ENCODE assay signal across 35 cellular contexts in genomic region chr7:113794573-113794972, GRCh38.
"Had no signal": no experiment of that assay in that cellular context is flagged by ENCODE, and none has a peak within 500 bp of the region (broad histone marks: within the 10 kb centered on the region; RNA-seq: fewer than 3 reads in every experiment).

No MANE protein-coding gene starts in this region.

- H3K36me3 ChIP-seq: MG63 had no signal

- H3K9me3 ChIP-seq: MG63 had no signal

- H3K4me3 ChIP-seq: MG63 had no signal

- DNase-seq: Karpas-422, Kasumi-1, MG63, MM.1S, MV-4-11, NCI-H1048, NCI-H1092, NCI-H1092 treated with DMSO at 0.1 percent for 48 hours, NCI-H1105, NCI-H1105 treated with DMSO at 0.1 percent for 48 hours, NCI-H1417, NCI-H1417 treated with DMSO at 0.1 percent for 48 hours, NCI-H1436, NCI-H1436 treated with DMSO at 0.1 percent for 48 hours, NCI-H146, NCI-H1694, NCI-H1694 treated with DMSO at 0.1 percent for 48 hours, NCI-H187, NCI-H187 treated with DMSO at 0.1 percent for 48 hours, NCI-H1930, NCI-H2029, NCI-H2029 treated with DMSO at 0.1 percent for 48 hours, NCI-H2081, NCI-H2081 treated with DMSO at 0.1 percent for 48 hours, NCI-H2107, NCI-H2171, NCI-H2171 treated with DMSO at 0.1 percent for 48 hours, NCI-H2227 treated with DMSO at 0.1 percent for 48 hours, NCI-H226, NCI-H345, NCI-H446, NCI-H446 treated with DMSO at 0.1 percent for 48 hours, NCI-H510A, NCI-H510A treated with DMSO at 0.1 percent for 48 hours, NCI-H524 had no signal

- H3K27me3 ChIP-seq: MG63 had no signal
